In genomic region chrX:120223374-120223773, GRCh38 we compare ENCODE assay signal across 28 cellular contexts.
"Had no signal": no experiment of that assay in that cellular context is flagged by ENCODE, and none has a peak within 500 bp of the region (broad histone marks: within the 10 kb centered on the region; RNA-seq: fewer than 3 reads in every experiment).

No MANE protein-coding gene starts in this region.

- H3K4me3 Mint-ChIP-seq: stimulated activated effector memory CD8-positive, alpha-beta T cell treated with anti-CD3 and anti-CD28 coated beads, Interleukin-12 subunit alpha, Interleukin-12 subunit beta, amount 100 ng/mL, for 72 hours; stimulated activated memory B cell treated with anti-CD40 and anti-IgM and Interleukin-4, amounts not matched to agents 10 μg/mL and 1 μg/mL and 100 μg/mL, for 72 hours; stimulated activated naive B cell treated with anti-CD40 and anti-IgM and Interleukin-4, amounts not matched to agents 10 μg/mL and 1 μg/mL and 100 μg/mL, for 72 hours; stimulated activated naive CD8-positive, alpha-beta T cell treated with anti-CD3 and anti-CD28 coated beads, Interleukin-15, amount 100 ng/mL, for 72 hours; stimulated activated naive CD8-positive, alpha-beta T cell treated with anti-CD3 and anti-CD28 coated beads, Interleukin-15, Interleukin-2, amounts not matched to agents 100 ng/mL and 50 ng/mL, for 24 hours; type B pancreatic cell had no signal

- H3K4me1 Mint-ChIP-seq: stimulated activated effector memory CD8-positive, alpha-beta T cell treated with anti-CD3 and anti-CD28 coated beads, Interleukin-12 subunit alpha, Interleukin-12 subunit beta, amount 100 ng/mL, for 72 hours; stimulated activated memory B cell treated with anti-CD40 and anti-IgM and Interleukin-4, amounts not matched to agents 10 μg/mL and 1 μg/mL and 100 μg/mL, for 72 hours; stimulated activated naive B cell treated with anti-CD40 and anti-IgM and Interleukin-4, amounts not matched to agents 10 μg/mL and 1 μg/mL and 100 μg/mL, for 72 hours had no signal

- H3K36me3 Mint-ChIP-seq: type B pancreatic cell had no signal

- H3K36me3 ChIP-seq: thoracic aorta, thyroid gland, tibial artery, transverse colon, upper lobe of right lung, uterus had no signal

- H3K9me3 Mint-ChIP-seq: stimulated activated effector memory CD8-positive, alpha-beta T cell treated with anti-CD3 and anti-CD28 coated beads, Interleukin-12 subunit alpha, Interleukin-12 subunit beta, amount 100 ng/mL, for 72 hours; stimulated activated memory B cell treated with anti-CD40 and anti-IgM and Interleukin-4, amounts not matched to agents 10 μg/mL and 1 μg/mL and 100 μg/mL, for 72 hours; stimulated activated naive B cell treated with anti-CD40 and anti-IgM and Interleukin-4, amounts not matched to agents 10 μg/mL and 1 μg/mL and 100 μg/mL, for 72 hours; stimulated activated naive CD8-positive, alpha-beta T cell treated with anti-CD3 and anti-CD28 coated beads, Interleukin-15, amount 100 ng/mL, for 72 hours; stimulated activated naive CD8-positive, alpha-beta T cell treated with anti-CD3 and anti-CD28 coated beads, Interleukin-15, Interleukin-2, amounts not matched to agents 100 ng/mL and 50 ng/mL, for 24 hours; type B pancreatic cell had no signal

- H3K27ac ChIP-seq: stomach, suprapubic skin, testis, thoracic aorta, thyroid gland, tibial artery, tibial nerve, transverse colon, upper lobe of left lung, upper lobe of right lung, uterus, vagina had no signal

- H3K27ac Mint-ChIP-seq: stimulated activated effector memory CD8-positive, alpha-beta T cell treated with anti-CD3 and anti-CD28 coated beads, Interleukin-12 subunit alpha, Interleukin-12 subunit beta, amount 100 ng/mL, for 72 hours; stimulated activated memory B cell treated with anti-CD40 and anti-IgM and Interleukin-4, amounts not matched to agents 10 μg/mL and 1 μg/mL and 100 μg/mL, for 72 hours; stimulated activated naive B cell treated with anti-CD40 and anti-IgM and Interleukin-4, amounts not matched to agents 10 μg/mL and 1 μg/mL and 100 μg/mL, for 72 hours; stimulated activated naive CD8-positive, alpha-beta T cell treated with anti-CD3 and anti-CD28 coated beads, Interleukin-15, amount 100 ng/mL, for 72 hours; stimulated activated naive CD8-positive, alpha-beta T cell treated with anti-CD3 and anti-CD28 coated beads, Interleukin-15, Interleukin-2, amounts not matched to agents 100 ng/mL and 50 ng/mL, for 24 hours; type B pancreatic cell had no signal

- FAIRE-seq: urothelium cell line had no signal

- ATAC-seq: stimulated activated effector memory CD8-positive, alpha-beta T cell treated with anti-CD3 and anti-CD28 coated beads, Interleukin-12 subunit alpha, Interleukin-12 subunit beta, amount 100 ng/mL, for 72 hours; stimulated activated memory B cell treated with anti-CD40 and anti-IgM and Interleukin-4, amounts not matched to agents 10 μg/mL and 1 μg/mL and 100 μg/mL, for 72 hours; stimulated activated naive B cell treated with anti-CD40 and anti-IgM and Interleukin-4, amounts not matched to agents 10 μg/mL and 1 μg/mL and 100 μg/mL, for 72 hours; stimulated activated naive CD8-positive, alpha-beta T cell treated with anti-CD3 and anti-CD28 coated beads, Interleukin-15, amount 100 ng/mL, for 72 hours; stimulated activated naive CD8-positive, alpha-beta T cell treated with anti-CD3 and anti-CD28 coated beads, Interleukin-15, Interleukin-2, amounts not matched to agents 100 U/mL and 50 U/mL, for 24 hours; upper lobe of right lung had no signal

- DNase-seq: stimulated activated CD4-positive, alpha-beta T cell treated with anti-CD3 and anti-CD28 coated beads, Interleukin-2, amount 100 ng/mL, for 24 hours; stimulated activated CD4-positive, alpha-beta T cell treated with anti-CD3 and anti-CD28 coated beads, Interleukin-2, amount 100 ng/mL, for 48 hours; stimulated activated CD4-positive, alpha-beta T cell treated with anti-CD3 and anti-CD28 coated beads, Interleukin-4, amount 100 ng/mL, for 1 hour; stimulated activated CD4-positive, alpha-beta T cell treated with anti-CD3 and anti-CD28 coated beads, Interleukin-4, amount 100 ng/mL, for 24 hours; stimulated activated CD4-positive, alpha-beta T cell treated with anti-CD3 and anti-CD28 coated beads, Interleukin-4, amount 100 ng/mL, for 4 hours; stimulated activated CD8-positive, alpha-beta memory T cell treated with anti-CD3 and anti-CD28 coated beads, Interleukin-4, amount 100 ng/mL, for 48 hours; stimulated activated naive B cell treated with anti-CD40 and anti-IgM and Interleukin-4, amounts not matched to agents 10 μg/mL and 1 μg/mL and 100 μg/mL, for 72 hours; stimulated activated naive CD4-positive, alpha-beta T cell treated with Interleukin-2 at 50 U/mL for 16 hours; stimulated activated naive CD8-positive, alpha-beta T cell treated with anti-CD3 and anti-CD28 coated beads, Interleukin-15, amount 100 ng/mL, for 72 hours; stimulated activated naive CD8-positive, alpha-beta T cell treated with anti-CD3 and anti-CD28 coated beads, Interleukin-15, Interleukin-2, amounts not matched to agents 100 U/mL and 50 U/mL, for 24 hours; stomach; substantia nigra; testis; thyroid gland; tibial artery; transverse colon; upper lobe of right lung; uterus had no signal

- H3K27me3 ChIP-seq: stomach, suprapubic skin, testis, thyroid gland, tibial artery, tibial nerve, transverse colon, upper lobe of left lung, upper lobe of right lung, uterus, vagina had no signal

- H3K4me1 ChIP-seq: stomach, suprapubic skin, testis, thyroid gland, tibial artery, tibial nerve, transverse colon, upper lobe of left lung, upper lobe of right lung, uterus, vagina had no signal

- H3K9me3 ChIP-seq: stomach, suprapubic skin, testis, thoracic aorta, thyroid gland, tibial artery, tibial nerve, transverse colon, upper lobe of left lung, upper lobe of right lung, uterus, vagina had no signal

- H3K4me3 ChIP-seq: stomach, suprapubic skin, testis, thoracic aorta, thyroid gland, tibial artery, tibial nerve, transverse colon, upper lobe of left lung, upper lobe of right lung, uterus, vagina had no signal

- H3K27me3 Mint-ChIP-seq: stimulated activated memory B cell treated with anti-CD40 and anti-IgM and Interleukin-4, amounts not matched to agents 10 μg/mL and 1 μg/mL and 100 μg/mL, for 72 hours; stimulated activated naive B cell treated with anti-CD40 and anti-IgM and Interleukin-4, amounts not matched to agents 10 μg/mL and 1 μg/mL and 100 μg/mL, for 72 hours; stimulated activated naive CD8-positive, alpha-beta T cell treated with anti-CD3 and anti-CD28 coated beads, Interleukin-15, amount 100 ng/mL, for 72 hours; stimulated activated naive CD8-positive, alpha-beta T cell treated with anti-CD3 and anti-CD28 coated beads, Interleukin-15, Interleukin-2, amounts not matched to agents 100 ng/mL and 50 ng/mL, for 24 hours; type B pancreatic cell had no signal
